Comparison of ENCODE assay signal across 17 cellular contexts in genomic region chr3:125353128-125353527, GRCh38. TPM values are rescaled to one million over a fixed set of nuclear protein-coding genes. Genes with fewer than 3 reads are reported as not detected.
DNase-seq lines count a peak whose midpoint lies in the region; ATAC-seq and TF ChIP-seq lines count a peak whose summit lies in the region.
"Had no signal": no experiment of that assay in that cellular context is flagged by ENCODE, and none has a peak within 500 bp of the region (broad histone marks: within the 10 kb centered on the region; RNA-seq: fewer than 3 reads in every experiment).

No MANE protein-coding gene starts in this region.

- H3K4me3 ChIP-seq in CD4-positive, CD25-positive, alpha-beta regulatory T cell (ENCODE audit: low read depth, low read length), result peak overlapping the region; percentile 3
- H3K4me3 ChIP-seq in Karpas-422 (ENCODE audit: low read length), result no peak overlapping the region
- H3K4me3 ChIP-seq: BLaER1 treated with 17β-estradiol and CSF1 and Interleukin-3, amounts not matched to agents 10 nM and 100 nM; HAP-1; PC-9 had no signal

- no peaks in the 10 kb centered on the region for H3K9me3 ChIP-seq in CD4-positive, CD25-positive, alpha-beta regulatory T cell (ENCODE audit: control insufficient read depth in 2 of 2, low read length in 2 of 2)
- no peaks in the 10 kb centered on the region for H3K9me3 ChIP-seq in Karpas-422 (ENCODE audit: low read length)
- H3K9me3 ChIP-seq: Caco-2 had no signal

- no peaks in the 10 kb centered on the region for H3K27me3 ChIP-seq in CD4-positive, CD25-positive, alpha-beta regulatory T cell (ENCODE audit: control insufficient read depth, insufficient read depth, low read length)
- H3K27me3 ChIP-seq in Karpas-422 (ENCODE audit: low read length), result no peaks in the 10 kb centered on the region
- no peaks in the 10 kb centered on the region for H3K27me3 ChIP-seq in foreskin keratinocyte
- H3K27me3 ChIP-seq: BLaER1 treated with 17β-estradiol and CSF1 and Interleukin-3, amounts not matched to agents 10 nM and 100 nM had no signal

- H3K4me1 ChIP-seq in CD4-positive, CD25-positive, alpha-beta regulatory T cell (ENCODE audit: control insufficient read depth, insufficient read depth, low read length, poor library complexity, severe bottlenecking), result peaks cover 34% of the 10 kb centered on the region
- H3K4me1 ChIP-seq in Karpas-422 (ENCODE audit: low read length) (peaks cover 63% of the 10 kb centered on the region), foreskin keratinocyte (peaks cover 16% of the 10 kb centered on the region)

- no peaks in the 10 kb centered on the region for H3K27me3 Mint-ChIP-seq in activated CD4-positive, alpha-beta T cell treated with anti-CD3 and anti-CD28 coated beads for 36 hours
- H3K27me3 Mint-ChIP-seq in activated CD4-positive, alpha-beta T cell treated with anti-CD3 and anti-CD28 coated beads, Interleukin-2, amount 10 ng/mL, durations not matched to agents 24 days and 14 days, result no peaks in the 10 kb centered on the region
- no peaks in the 10 kb centered on the region for H3K27me3 Mint-ChIP-seq in CD4-positive, CD25-positive, alpha-beta regulatory T cell
- H3K27me3 Mint-ChIP-seq in chondrocyte (ENCODE audit: low read depth), result no peaks in the 10 kb centered on the region

- H3K4me3 Mint-ChIP-seq in activated CD4-positive, alpha-beta T cell treated with anti-CD3 and anti-CD28 coated beads for 36 hours, result no peak overlapping the region
- no peak overlapping the region for H3K4me3 Mint-ChIP-seq in activated CD4-positive, alpha-beta T cell treated with anti-CD3 and anti-CD28 coated beads, Interleukin-2, amount 10 ng/mL, durations not matched to agents 24 days and 14 days
- peak overlapping the region; percentile 2 to 43 (median 12) for H3K4me3 Mint-ChIP-seq in CD4-positive, CD25-positive, alpha-beta regulatory T cell
- no peak overlapping the region for H3K4me3 Mint-ChIP-seq in chondrocyte (ENCODE audit: unreplicated experiment)

- CTCF ChIA-PET in activated CD4-positive, alpha-beta T cell treated with anti-CD3 and anti-CD28 coated beads for 36 hours (lab: Charles Lee), result interaction anchor here (0.7 kb wide), 1 partner anchor 374 kb away, joined by 4 read pairs; no protein-coding TSS in a partner anchor

- H3K9me3 Mint-ChIP-seq in activated CD4-positive, alpha-beta T cell treated with anti-CD3 and anti-CD28 coated beads for 36 hours (ENCODE audit: low read depth), result no peaks in the 10 kb centered on the region
- no peaks in the 10 kb centered on the region for H3K9me3 Mint-ChIP-seq in activated CD4-positive, alpha-beta T cell treated with anti-CD3 and anti-CD28 coated beads, Interleukin-2, amount 10 ng/mL, durations not matched to agents 24 days and 14 days
- H3K9me3 Mint-ChIP-seq in CD4-positive, CD25-positive, alpha-beta regulatory T cell, result peaks cover 0 to 5% (median 2%) of the 10 kb centered on the region in 7 donors
- peaks cover 6% of the 10 kb centered on the region for H3K9me3 Mint-ChIP-seq in chondrocyte (ENCODE audit: low read depth)

- H3K9ac ChIP-seq in Karpas-422 (ENCODE audit: low read length), result no peak overlapping the region
- H3K9ac ChIP-seq: BLaER1 treated with 17β-estradiol and CSF1 and Interleukin-3, amounts not matched to agents 10 nM and 100 nM had no signal

- H3K9me2 ChIP-seq in Karpas-422 (replicated peaks; ENCODE audit: insufficient read depth, low read length), result no peaks in the 10 kb centered on the region

- H3K36me3 ChIP-seq in CD4-positive, CD25-positive, alpha-beta regulatory T cell (ENCODE audit: control insufficient read depth, insufficient read depth, low read length), result peaks cover 4% of the 10 kb centered on the region
- peaks cover 28% of the 10 kb centered on the region for H3K36me3 ChIP-seq in Karpas-422 (ENCODE audit: insufficient read depth, low read length)

- no peak for DNase-seq in activated CD4-positive, alpha-beta T cell treated with anti-CD3 and anti-CD28 coated beads for 36 hours
- no peak for DNase-seq in activated CD4-positive, alpha-beta T cell treated with anti-CD3 and anti-CD28 coated beads, Interleukin-2, amount 10 ng/mL, durations not matched to agents 24 days and 14 days
- DNase-seq in CD4-positive, CD25-positive, alpha-beta regulatory T cell, result no peak
- DNase-seq in Karpas-422 (no peak), chondrocyte (ENCODE audit: low spot score) (no peak), foreskin keratinocyte (no peak), NCI-H446 treated with DMSO at 0.1 percent for 48 hours (lab: John Stamatoyannopoulos, UW) (no peak)
- DNase-seq: Caco-2, NCI-H1092, NCI-H2107, NCI-H345, NCI-H69, PC-9 had no signal

- peaks cover 31% of the 10 kb centered on the region for H3K36me3 Mint-ChIP-seq in activated CD4-positive, alpha-beta T cell treated with anti-CD3 and anti-CD28 coated beads for 36 hours (ENCODE audit: low read depth)
- peaks cover 23% of the 10 kb centered on the region for H3K36me3 Mint-ChIP-seq in activated CD4-positive, alpha-beta T cell treated with anti-CD3 and anti-CD28 coated beads, Interleukin-2, amount 10 ng/mL, durations not matched to agents 24 days and 14 days (ENCODE audit: low read depth)
- H3K36me3 Mint-ChIP-seq in CD4-positive, CD25-positive, alpha-beta regulatory T cell, result peaks cover 25% of the 10 kb centered on the region
- no peaks in the 10 kb centered on the region for H3K36me3 Mint-ChIP-seq in chondrocyte (ENCODE audit: low read depth)

- no peak overlapping the region for H3K27ac ChIP-seq in CD4-positive, CD25-positive, alpha-beta regulatory T cell (ENCODE audit: insufficient read depth, low read length, poor library complexity, severe bottlenecking)
- H3K27ac ChIP-seq in Karpas-422 (ENCODE audit: low read length) (peak overlapping the region; percentile 48; the same call in 1 of the 2 replicates), foreskin keratinocyte (no peak overlapping the region)
- H3K27ac ChIP-seq: 22Rv1; BLaER1 treated with 17β-estradiol and CSF1 and Interleukin-3, amounts not matched to agents 10 nM and 100 nM had no signal

- H3K27ac Mint-ChIP-seq in activated CD4-positive, alpha-beta T cell treated with anti-CD3 and anti-CD28 coated beads for 36 hours, result peak overlapping the region; percentile 44
- H3K27ac Mint-ChIP-seq in activated CD4-positive, alpha-beta T cell treated with anti-CD3 and anti-CD28 coated beads, Interleukin-2, amount 10 ng/mL, durations not matched to agents 24 days and 14 days, result no peak overlapping the region
- peak overlapping the region in 2 of 3 donors; percentile 13 to 76 for H3K27ac Mint-ChIP-seq in CD4-positive, CD25-positive, alpha-beta regulatory T cell
- H3K27ac Mint-ChIP-seq in chondrocyte (ENCODE audit: unreplicated experiment), result peak overlapping the region; percentile 91

- H2AFZ ChIP-seq in Karpas-422 (ENCODE audit: low read length), result no peak overlapping the region
- H2AFZ ChIP-seq: PC-9 had no signal

- intact Hi-C loops in activated CD4-positive, alpha-beta T cell treated with anti-CD3 and anti-CD28 coated beads for 36 hours (cut with DNase I, micrococcal nuclease), result no loop called here
- intact Hi-C loops in activated CD4-positive, alpha-beta T cell treated with anti-CD3 and anti-CD28 coated beads, Interleukin-2, amount 10 ng/mL, durations not matched to agents 24 days and 14 days (cut with micrococcal nuclease), result no loop called here

- ATAC-seq in activated CD4-positive, alpha-beta T cell treated with anti-CD3 and anti-CD28 coated beads for 36 hours, result no peak
- no peak for ATAC-seq in CD4-positive, CD25-positive, alpha-beta regulatory T cell (ENCODE audit: low read depth in 2 of 2)
- ATAC-seq in foreskin keratinocyte, result no peak
- no peak for ATAC-seq in HG03045 (IDR thresholded peaks at IDR 0.05; ENCODE audit: unreplicated experiment)

- peaks cover 100% of the 10 kb centered on the region for H3K79me2 ChIP-seq in Karpas-422 (ENCODE audit: low read length)

- peak overlapping the region; percentile 3 for H3K4me2 ChIP-seq in Karpas-422 (ENCODE audit: low read depth, low read length, poor library complexity, severe bottlenecking)
- H3K4me2 ChIP-seq: PC-9 had no signal

- POLR2A ChIA-PET in activated CD4-positive, alpha-beta T cell treated with anti-CD3 and anti-CD28 coated beads for 36 hours (lab: Charles Lee), result no interaction called here

- TF ChIP-seq CTCF in chondrocyte (IDR thresholded peaks at IDR 0.05) (no peak), foreskin keratinocyte (conservative IDR thresholded peaks at IDR 0.05) (no peak)

- peaks cover 66% of the 10 kb centered on the region for H3K4me1 Mint-ChIP-seq in activated CD4-positive, alpha-beta T cell treated with anti-CD3 and anti-CD28 coated beads for 36 hours
- H3K4me1 Mint-ChIP-seq in activated CD4-positive, alpha-beta T cell treated with anti-CD3 and anti-CD28 coated beads, Interleukin-2, amount 10 ng/mL, durations not matched to agents 24 days and 14 days, result peaks cover 52% of the 10 kb centered on the region
- peaks cover 40 to 82% (median 63%) of the 10 kb centered on the region in 4 donors for H3K4me1 Mint-ChIP-seq in CD4-positive, CD25-positive, alpha-beta regulatory T cell
- peaks cover 74% of the 10 kb centered on the region for H3K4me1 Mint-ChIP-seq in chondrocyte (ENCODE audit: low read depth)

- no peaks in the 10 kb centered on the region for H4K20me1 ChIP-seq in Karpas-422 (ENCODE audit: insufficient read depth, low read depth, low read length)

RNA-seq across cellular contexts. Expression of gene ZNF148, which starts 22.0 kb away (rescaled TPM):
- 10 to 100 TPM; 30.3 to 37.7 TPM for total RNA-seq in activated CD4-positive, alpha-beta T cell treated with anti-CD3 and anti-CD28 coated beads for 36 hours
- total RNA-seq in activated CD4-positive, alpha-beta T cell treated with anti-CD3 and anti-CD28 coated beads, Interleukin-2, amount 10 ng/mL, durations not matched to agents 24 days and 14 days, result 31.8 and 38.0 TPM in 2 replicates
- total RNA-seq in CD4-positive, CD25-positive, alpha-beta regulatory T cell, result 50.6 TPM
- 10 to 100 TPM; 58.0 to 75.0 (median 65.4) TPM for polyA plus RNA-seq in CD4-positive, CD25-positive, alpha-beta regulatory T cell
- total RNA-seq in Karpas-422 (2014; rRNA removed; shearing (Covaris generic); ENCODE audit: low replicate concordance), result 29.2 and 53.8 TPM in 2 replicates
- 45.9 to 50.6 TPM (median 49.9 TPM) in 3 replicates for total RNA-seq in chondrocyte
- total RNA-seq in foreskin keratinocyte, result 23.1 and 23.5 TPM in 2 replicates
- polyA plus RNA-seq in foreskin keratinocyte, result 2.4 and 3.1 TPM in 2 replicates

Comparison
In these comparisons a context has a peak if more than half of its experiments do, and no peak if none do; other contexts are left out.
1. H3K4me3 Mint-ChIP-seq: peak in CD4-positive, CD25-positive, alpha-beta regulatory T cell (4 of 4); none in activated CD4-positive, alpha-beta T cell treated with anti-CD3 and anti-CD28 coated beads for 36 hours (single experiment), activated CD4-positive, alpha-beta T cell treated with anti-CD3 and anti-CD28 coated beads, Interleukin-2, amount 10 ng/mL, durations not matched to agents 24 days and 14 days (single experiment) and chondrocyte (single experiment).